In the genomic region with DNA sequence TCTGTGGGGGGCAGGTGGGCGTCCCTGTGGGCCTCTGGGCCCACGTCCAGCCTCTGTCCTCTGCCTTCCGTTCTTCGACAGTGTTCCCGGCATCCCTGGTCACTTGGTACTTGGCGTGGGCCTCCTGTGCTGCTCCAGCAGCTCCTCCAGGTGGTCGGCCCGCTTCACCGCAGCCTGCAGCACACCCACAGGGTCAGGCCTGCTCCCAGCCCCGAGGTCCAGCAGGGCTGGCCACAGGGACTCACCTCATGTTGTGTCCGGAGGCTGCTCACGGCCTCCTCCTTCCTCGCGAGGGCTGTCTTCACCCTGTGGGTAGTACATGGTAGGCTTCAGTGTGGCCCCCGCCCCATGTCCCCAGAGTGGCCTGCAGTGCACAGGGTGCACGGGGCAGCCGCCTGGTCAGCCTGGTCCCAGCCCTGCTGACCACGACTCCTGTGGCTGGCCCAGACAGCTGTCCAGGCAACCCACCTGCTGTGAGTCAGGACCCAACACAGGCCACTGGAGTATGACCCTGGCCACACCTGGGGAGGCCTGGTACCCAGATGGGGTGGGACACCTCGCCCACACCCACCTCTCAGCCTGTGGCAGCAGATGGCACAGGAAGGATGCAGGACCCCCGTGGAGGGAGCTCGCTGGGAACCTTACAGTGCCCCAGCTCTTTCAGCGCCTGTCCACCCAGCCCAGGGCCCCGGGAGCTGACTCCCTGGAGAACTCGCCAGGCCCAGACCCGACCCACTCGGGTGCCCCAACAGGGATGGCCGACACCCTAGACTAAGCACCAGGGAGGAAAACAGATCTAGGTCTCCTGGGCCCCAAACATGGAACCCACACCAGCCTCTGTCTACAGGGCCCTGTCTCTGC, we compare ENCODE assay signal across 10 cellular contexts. TPM values are rescaled to one million over a fixed set of nuclear protein-coding genes. Genes with fewer than 3 reads are reported as not detected.
DNase-seq lines count a peak whose midpoint lies in the region; ATAC-seq and TF ChIP-seq lines count a peak whose summit lies in the region.
"Had no signal": no experiment of that assay in that cellular context is flagged by ENCODE, and none has a peak within 500 bp of the region (broad histone marks: within the 10 kb centered on the region; RNA-seq: fewer than 3 reads in every experiment).

No MANE protein-coding gene starts in this region.

- no peaks in the 10 kb centered on the region for H3K79me2 ChIP-seq in GM23338 (replicated peaks; ENCODE audit: insufficient read depth)
- no peaks in the 10 kb centered on the region for H3K79me2 ChIP-seq in mesendoderm (ENCODE audit: control insufficient read depth, insufficient read depth, low read length)

- WGBS in mesendoderm (ENCODE audit: extremely low coverage, insufficient coverage, low lambda C conversion rate): no CpG with 5 or more reads among the region's 27 CpGs

- no peak overlapping the region for H2AK5ac ChIP-seq in mesendoderm (ENCODE audit: low read length)

- no peak overlapping the region for H3K9ac ChIP-seq in mesendoderm (ENCODE audit: low read length)

- H3K27ac ChIP-seq in GM23338 (ENCODE audit: low read depth) (no peak overlapping the region), mesendoderm (ENCODE audit: low read depth, low read length) (no peak overlapping the region)
- H3K27ac ChIP-seq: adrenal gland had no signal

- no peak overlapping the region for H2AFZ ChIP-seq in GM23338

- TF ChIP-seq CTCF in GM23338 (conservative IDR thresholded peaks at IDR 0.05; ENCODE audit: low read depth in 2 of 2) (peak; percentile 26 to 69), WTC11 (IDR thresholded peaks at IDR 0.05) (no peak)

- H3K27me3 ChIP-seq in GM23338 (ENCODE audit: insufficient read depth) (no peaks in the 10 kb centered on the region), mesendoderm (ENCODE audit: insufficient read depth, low read length, poor library complexity) (no peaks in the 10 kb centered on the region)
- H3K27me3 ChIP-seq: adrenal gland had no signal

- no peak overlapping the region for H2BK120ac ChIP-seq in mesendoderm (ENCODE audit: low read depth, low read length)

- H3K4me1 ChIP-seq in GM23338 (ENCODE audit: insufficient read depth) (no peaks in the 10 kb centered on the region), mesendoderm (ENCODE audit: control insufficient read depth, low read depth, low read length) (no peaks in the 10 kb centered on the region)
- H3K4me1 ChIP-seq: adrenal gland had no signal

- peaks cover 1% of the 10 kb centered on the region for H3K27me3 Mint-ChIP-seq in GM23338 (ENCODE audit: insufficient read depth, low read depth, poor library complexity)
- no peaks in the 10 kb centered on the region for H3K27me3 Mint-ChIP-seq in WTC11 (ENCODE audit: low read depth)
- H3K27me3 Mint-ChIP-seq: activated CD4-positive, alpha-beta T cell treated with anti-CD3 and anti-CD28 coated beads for 36 hours had no signal

- H3K4me1 Mint-ChIP-seq in GM23338 (no peaks in the 10 kb centered on the region; the same call in 2 of the 3 replicates), WTC11 (no peaks in the 10 kb centered on the region)
- H3K4me1 Mint-ChIP-seq: activated CD4-positive, alpha-beta T cell treated with anti-CD3 and anti-CD28 coated beads for 36 hours; natural killer cell had no signal

- H3K4ac ChIP-seq in mesendoderm (ENCODE audit: low read depth, low read length): no peak overlapping the region

- ATAC-seq in GM23338: peak; percentile 41
- peak; percentile 41; the same call in 1 of the 2 replicates for ATAC-seq in WTC11
- no peak for ATAC-seq in GM19467 (IDR thresholded peaks at IDR 0.05; ENCODE audit: unreplicated experiment)
- ATAC-seq in GM19395 (IDR thresholded peaks at IDR 0.05; ENCODE audit: unreplicated experiment): no peak
- ATAC-seq: activated CD4-positive, alpha-beta T cell treated with anti-CD3 and anti-CD28 coated beads for 36 hours; natural killer cell had no signal

- H2BK15ac ChIP-seq in mesendoderm (replicated peaks; ENCODE audit: low read depth): no peak overlapping the region

- 0 out of 3 replicates have a peak, but pooled peaks cover 9% of the 10 kb centered on the region for H3K36me3 Mint-ChIP-seq in GM23338 (ENCODE audit: low read depth)
- no peaks in the 10 kb centered on the region for H3K36me3 Mint-ChIP-seq in WTC11
- H3K36me3 Mint-ChIP-seq: natural killer cell had no signal

- no peaks in the 10 kb centered on the region for H3K79me1 ChIP-seq in mesendoderm (ENCODE audit: low read length)

- H3K27ac Mint-ChIP-seq in GM23338 (no peak overlapping the region), WTC11 (no peak overlapping the region)
- H3K27ac Mint-ChIP-seq: activated CD4-positive, alpha-beta T cell treated with anti-CD3 and anti-CD28 coated beads for 36 hours; natural killer cell had no signal

- no peak overlapping the region for H4K5ac ChIP-seq in mesendoderm (ENCODE audit: low read length)

- CTCF ChIA-PET in WTC11 (lab: Charles Lee): interaction anchor here (0.8 to 2.1 kb wide), 6 partner anchors 10 to 67 kb away, joined by 3 to 8 read pairs (median 3); partner anchors contain the start of gene CEP131

- no peak overlapping the region for H2BK5ac ChIP-seq in mesendoderm (ENCODE audit: low read length)

- H3K9me2 ChIP-seq in GM23338 (ENCODE audit: insufficient read depth): no peaks in the 10 kb centered on the region

- H3K56ac ChIP-seq in mesendoderm (ENCODE audit: low read length): no peak overlapping the region

- H3K4me3 Mint-ChIP-seq in GM23338 (no peak overlapping the region), WTC11 (no peak overlapping the region)
- H3K4me3 Mint-ChIP-seq: activated CD4-positive, alpha-beta T cell treated with anti-CD3 and anti-CD28 coated beads for 36 hours; natural killer cell had no signal

- DNase-seq in GM23338 (ENCODE audit: low spot score) (peak; percentile 49), WTC11 (ENCODE audit: low spot score) (peak; percentile 49), mesendoderm (peak; percentile 21)
- DNase-seq in stimulated activated CD8-positive, alpha-beta memory T cell treated with anti-CD3 and anti-CD28 coated beads, Interleukin-4, amount 100 ng/mL, for 48 hours: no peak
- DNase-seq: activated CD4-positive, alpha-beta T cell treated with anti-CD3 and anti-CD28 coated beads for 36 hours; EL; natural killer cell had no signal

- H3K9me3 Mint-ChIP-seq in GM23338: no peaks in the 10 kb centered on the region
- no peaks in the 10 kb centered on the region for H3K9me3 Mint-ChIP-seq in WTC11
- H3K9me3 Mint-ChIP-seq: natural killer cell had no signal

- H4K20me1 ChIP-seq in GM23338 (replicated peaks; ENCODE audit: insufficient read depth): no peaks in the 10 kb centered on the region

- H4K8ac ChIP-seq in mesendoderm (ENCODE audit: low read depth, low read length): no peak overlapping the region

- no peaks in the 10 kb centered on the region for H3K36me3 ChIP-seq in GM23338 (ENCODE audit: insufficient read depth)
- no peaks in the 10 kb centered on the region for H3K36me3 ChIP-seq in mesendoderm (ENCODE audit: control insufficient read depth, insufficient read depth, low read length)
- H3K36me3 ChIP-seq: adrenal gland had no signal

- H3F3A ChIP-seq in GM23338 (replicated peaks; ENCODE audit: low read depth): no peaks in the 10 kb centered on the region

- H3K4me3 ChIP-seq in GM23338 (no peak overlapping the region), mesendoderm (ENCODE audit: low read length) (no peak overlapping the region)
- H3K4me3 ChIP-seq: adrenal gland had no signal

- H3K4me2 ChIP-seq in GM23338: no peak overlapping the region
- H3K4me2 ChIP-seq in mesendoderm (ENCODE audit: low read length): no peak overlapping the region

- no peak overlapping the region for H3K18ac ChIP-seq in mesendoderm (ENCODE audit: low read length)

- POLR2A ChIA-PET in WTC11 (lab: Charles Lee): no interaction called here

- no peak overlapping the region for H3K23ac ChIP-seq in mesendoderm (ENCODE audit: low read length)

TF ChIP-seq in GM23338, 12 proteins besides CTCF, POLR2A, EP300 and RAD21 (continues in another document):
- TF ChIP-seq EZH2 (IDR thresholded peaks at IDR 0.05; ENCODE audit: low read depth, unreplicated experiment): no peak

TF ChIP-seq in WTC11, 78 proteins besides CTCF, POLR2A, EP300 and RAD21:
- TF ChIP-seq TEAD4 (CRISPR knock-in tag; IDR thresholded peaks at IDR 0.05) (no peak), FOXP1 (CRISPR knock-in tag; IDR thresholded peaks at IDR 0.05; ENCODE audit: borderline replicate concordance) (no peak), NR3C1 (CRISPR knock-in tag; conservative IDR thresholded peaks at IDR 0.05; ENCODE audit: low read depth) (no peak), KAT7 (CRISPR knock-in tag; IDR thresholded peaks at IDR 0.05; ENCODE audit: borderline replicate concordance) (no peak), NFYB (CRISPR knock-in tag; conservative IDR thresholded peaks at IDR 0.05; ENCODE audit: low read depth) (no peak)

RNA-seq across cellular contexts. Expression of gene AATK, which starts 23.9 kb away (rescaled TPM):
- 2.3 and 5.0 TPM in 2 replicates for total RNA-seq in GM23338 (2014; rRNA removed; shearing (Covaris generic))
- polyA plus RNA-seq in GM23338 (2016; fragmentation: Nextera tagmentation; extraction: Ambion mirVana): 1.1 and 1.3 TPM in 2 replicates
- 2.9 to 4.4 TPM (median 3.0 TPM) in 3 replicates for total RNA-seq in WTC11 (2021)
- polyA plus RNA-seq in mesendoderm (2013, experiment 1 of 2): 0.34 TPM
- 0.21 TPM for polyA plus RNA-seq in mesendoderm (2013, experiment 2 of 2)

RNA-seq across cellular contexts. Expression of gene PVALEF, which starts 24.6 kb away (rescaled TPM):
- not detected in 2 replicates for total RNA-seq in GM23338 (2014; rRNA removed; shearing (Covaris generic))
- polyA plus RNA-seq in GM23338 (2016; fragmentation: Nextera tagmentation; extraction: Ambion mirVana): not detected in 2 replicates
- total RNA-seq in WTC11 (2021): not detected in 3 replicates
- not detected for polyA plus RNA-seq in mesendoderm (2013, experiment 1 of 2)
- not detected for polyA plus RNA-seq in mesendoderm (2013, experiment 2 of 2)
- total RNA-seq: activated CD4-positive, alpha-beta T cell treated with anti-CD3 and anti-CD28 coated beads for 36 hours; adrenal gland; natural killer cell had no signal
- polyA plus RNA-seq: adrenal gland had no signal

RNA-seq across cellular contexts. Expression of gene CEP131, which starts 32.9 kb away (rescaled TPM):
- total RNA-seq in GM23338 (2014; rRNA removed; shearing (Covaris generic)): 29.0 and 35.5 TPM in 2 replicates
- polyA plus RNA-seq in GM23338 (2016; fragmentation: Nextera tagmentation; extraction: Ambion mirVana): 26.8 and 29.4 TPM in 2 replicates
- 32.4 to 35.2 TPM (median 34.3 TPM) in 3 replicates for total RNA-seq in WTC11 (2021)
- 9.2 TPM for polyA plus RNA-seq in mesendoderm (2013, experiment 1 of 2)
- 9.0 TPM for polyA plus RNA-seq in mesendoderm (2013, experiment 2 of 2)

RNA-seq across cellular contexts. Expression of gene TEPSIN, which starts 49.0 kb away (rescaled TPM):
- total RNA-seq in GM23338 (2014; rRNA removed; shearing (Covaris generic)): 25.3 and 37.5 TPM in 2 replicates
- 4.4 and 5.5 TPM in 2 replicates for polyA plus RNA-seq in GM23338 (2016; fragmentation: Nextera tagmentation; extraction: Ambion mirVana)
- 32.2 to 40.7 TPM (median 35.4 TPM) in 3 replicates for total RNA-seq in WTC11 (2021)
- 13.5 TPM for polyA plus RNA-seq in mesendoderm (2013, experiment 1 of 2)
- 13.2 TPM for polyA plus RNA-seq in mesendoderm (2013, experiment 2 of 2)

RNA-seq across cellular contexts. Expression of gene NDUFAF8, which starts 49.2 kb away (rescaled TPM):
- total RNA-seq in GM23338 (2014; rRNA removed; shearing (Covaris generic)): 17.9 and 21.5 TPM in 2 replicates
- 156 and 175 TPM in 2 replicates for polyA plus RNA-seq in GM23338 (2016; fragmentation: Nextera tagmentation; extraction: Ambion mirVana)
- total RNA-seq in WTC11 (2021): 58.6 to 73.0 TPM (median 59.9 TPM) in 3 replicates
- 229 TPM for polyA plus RNA-seq in mesendoderm (2013, experiment 1 of 2)
- polyA plus RNA-seq in mesendoderm (2013, experiment 2 of 2): 218 TPM

Comparison
In these comparisons a context has a peak if more than half of its experiments do, and no peak if none do; other contexts are left out.
1. ATAC-seq: peak in GM23338 (single experiment) and WTC11 (single experiment); none in GM19467 (single experiment) and GM19395 (single experiment).